In the genomic region with DNA sequence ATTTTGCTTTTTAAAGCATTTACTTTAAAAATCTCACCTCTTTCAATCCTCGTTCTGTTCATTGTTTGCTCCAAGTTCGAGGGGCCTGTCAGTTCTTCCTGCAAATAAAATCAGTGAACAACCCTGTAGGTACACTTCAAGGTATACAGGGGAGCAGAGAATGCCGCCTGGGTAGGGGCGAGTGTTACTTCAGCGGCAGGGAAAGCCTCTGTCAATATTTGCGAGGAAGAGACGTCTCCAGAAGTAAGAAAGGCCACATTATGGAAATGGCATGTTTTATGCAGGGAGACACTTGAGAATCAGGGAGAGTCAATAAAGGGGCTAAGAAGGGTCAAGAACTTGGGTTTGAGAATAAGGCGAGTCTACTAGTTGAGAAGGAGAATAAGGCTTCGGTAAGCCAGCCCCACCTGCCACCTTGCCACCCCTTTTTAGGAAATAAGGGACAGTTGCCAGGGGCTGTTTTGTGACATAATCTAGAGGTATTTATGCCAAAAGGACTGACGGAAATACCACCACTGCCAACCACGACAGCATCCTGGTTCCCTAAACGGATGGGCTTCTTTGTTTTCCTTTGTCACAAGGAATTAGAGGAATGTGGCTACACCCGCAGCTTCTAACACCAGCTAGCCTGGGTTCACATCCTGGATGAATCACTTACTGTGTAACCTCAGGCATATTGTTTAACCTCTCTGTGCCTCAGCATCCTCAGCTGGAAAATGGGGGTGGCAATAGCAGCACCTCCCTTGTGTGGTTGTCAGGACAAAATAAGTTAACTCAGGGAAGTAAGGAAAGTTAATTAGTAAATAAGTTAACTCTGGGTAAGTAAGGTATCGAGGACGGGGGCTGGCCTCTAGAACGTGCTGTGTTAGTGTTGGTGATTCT, we compare ENCODE assay signal across 9 cellular contexts.
DNase-seq lines count a peak whose midpoint lies in the region; ATAC-seq and TF ChIP-seq lines count a peak whose summit lies in the region.
"Had no signal": no experiment of that assay in that cellular context is flagged by ENCODE, and none has a peak within 500 bp of the region (broad histone marks: within the 10 kb centered on the region; RNA-seq: fewer than 3 reads in every experiment).

No MANE protein-coding gene starts in this region.

- H3K36me3 ChIP-seq in SJCRH30, result no peaks in the 10 kb centered on the region

- ATAC-seq in HG02852 (IDR thresholded peaks at IDR 0.05; ENCODE audit: unreplicated experiment) (no peak), HG02870 (IDR thresholded peaks at IDR 0.05; ENCODE audit: unreplicated experiment) (no peak)

- peaks cover 6% of the 10 kb centered on the region; the same call in 1 of the 2 replicates for H3K9me3 ChIP-seq in SJCRH30 (replicated peaks)

- H3K4me3 ChIP-seq in SJCRH30 (no peak overlapping the region), fibroblast of the aortic adventitia (ENCODE audit: low read depth, low read length) (no peak overlapping the region)

- no peak for TF ChIP-seq CTCF in fibroblast of the aortic adventitia (IDR thresholded peaks at IDR 0.05; ENCODE audit: insufficient read depth, low read length)

- no peak overlapping the region for H3K27ac ChIP-seq in SJCRH30
- H3K27ac ChIP-seq: 22Rv1 had no signal

- H3K4me1 ChIP-seq in SJCRH30, result 0 out of 2 replicates have a peak, but pooled peaks cover 4% of the 10 kb centered on the region

- DNase-seq in SIG-M5 treated with dmso at 0.1 percent for 504 hours (lab: John Stamatoyannopoulos, UW; ENCODE audit: unreplicated experiment) (peak; percentile 19), SIG-M5 (lab: John Stamatoyannopoulos, UW) (no peak), SJCRH30 (peak; percentile 10 to 28), fibroblast of the aortic adventitia (ENCODE audit: low read depth) (peak; percentile 61), renal cortical epithelial cell (ENCODE audit: low read depth) (peak; percentile 83), NCI-H1417 (lab: John Stamatoyannopoulos, UW) (no peak)

- H3K27me3 ChIP-seq in SJCRH30, result no peaks in the 10 kb centered on the region

Comparison
In these comparisons a context has a peak if more than half of its experiments do, and no peak if none do; other contexts are left out.
1. DNase-seq: peak in SIG-M5 treated with dmso at 0.1 percent for 504 hours (single experiment), SJCRH30 (2 of 2), fibroblast of the aortic adventitia (single experiment) and renal cortical epithelial cell (single experiment); none in SIG-M5 (single experiment) and NCI-H1417 (0 of 3).